ENCODE assay signal across 17 cellular contexts in the genomic region with DNA sequence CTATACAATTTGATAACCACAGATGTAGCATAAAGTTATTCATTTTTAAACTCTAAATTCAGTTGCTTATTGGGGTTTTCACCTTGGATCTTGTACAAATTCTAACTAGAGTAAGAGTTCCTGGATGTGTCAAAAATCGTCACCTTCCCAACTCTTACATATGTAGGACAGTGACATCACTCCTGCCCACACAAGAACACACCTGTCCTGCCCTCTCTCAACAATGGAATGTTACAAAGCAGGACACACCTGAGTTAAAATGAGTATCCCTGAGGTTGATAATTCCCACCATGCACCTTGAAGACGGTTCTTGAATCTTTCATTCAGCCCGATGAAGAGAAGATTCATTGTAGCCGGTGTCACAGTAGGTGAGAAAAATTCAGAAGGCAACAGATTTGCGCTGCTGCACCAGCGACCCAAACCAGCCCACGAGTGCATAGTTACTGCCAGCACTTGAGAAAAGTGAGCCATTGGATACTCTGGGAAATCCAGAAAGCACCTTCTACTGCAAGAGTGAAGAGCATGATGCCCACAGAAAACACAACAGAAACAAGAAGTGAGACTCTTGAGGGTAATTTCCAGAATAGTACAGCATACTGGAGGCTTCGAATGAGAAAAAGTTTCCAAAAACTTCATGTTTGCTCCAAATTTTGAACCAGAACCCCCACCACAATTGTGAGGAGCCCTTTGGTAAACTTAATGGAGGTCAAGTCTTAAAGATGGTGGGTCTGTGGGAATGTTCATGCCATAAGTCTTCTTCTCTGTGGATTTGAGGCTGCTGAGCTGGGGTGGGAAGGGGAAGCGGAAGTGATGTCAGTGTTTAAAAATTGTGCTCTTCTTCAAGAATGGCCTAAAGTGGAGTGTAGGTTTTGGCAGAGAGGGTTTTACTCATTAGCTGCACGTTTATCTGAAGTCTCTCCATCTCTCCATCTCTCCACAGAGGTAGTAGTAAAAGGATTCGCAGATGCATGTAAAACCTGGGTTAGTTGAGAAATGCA. TPM values are rescaled to one million over a fixed set of nuclear protein-coding genes. Genes with fewer than 3 reads are reported as not detected.
DNase-seq lines count a peak whose midpoint lies in the region; ATAC-seq and TF ChIP-seq lines count a peak whose summit lies in the region.
"Had no signal": no experiment of that assay in that cellular context is flagged by ENCODE, and none has a peak within 500 bp of the region (broad histone marks: within the 10 kb centered on the region; RNA-seq: fewer than 3 reads in every experiment).

No MANE protein-coding gene starts in this region.

- H3K4me1 Mint-ChIP-seq in stimulated activated memory B cell treated with anti-CD40 and anti-IgM and Interleukin-4, amounts not matched to agents 10 μg/mL and 1 μg/mL and 100 μg/mL, for 72 hours: peaks cover 10% of the 10 kb centered on the region
- H3K4me1 Mint-ChIP-seq in activated CD4-positive, alpha-beta T cell treated with anti-CD3 and anti-CD28 coated beads, Interleukin-2, amount 10 ng/mL, durations not matched to agents 24 days and 14 days: no peaks in the 10 kb centered on the region
- H3K4me1 Mint-ChIP-seq: activated CD4-positive, alpha-beta T cell treated with anti-CD3 and anti-CD28 coated beads, Interleukin-2, amount 10 ng/mL, durations not matched to agents 7 days and 5 days; CD8-positive, alpha-beta memory T cell had no signal

- no peak for TF ChIP-seq CTCF in dorsolateral prefrontal cortex (IDR thresholded peaks at IDR 0.05 in 54 of 56, conservative IDR thresholded peaks at IDR 0.05 in 2 of 56; ENCODE audit: low read depth in 1 of 56, partially characterized antibody in 56 of 56)

- no peak overlapping the region for H3K27ac ChIP-seq in dorsolateral prefrontal cortex
- H3K27ac ChIP-seq: epithelial cell of prostate, prostate gland had no signal

- no peak for DNase-seq in dorsolateral prefrontal cortex
- no peak for DNase-seq in AG08395 (ENCODE audit: low spot score)
- DNase-seq in activated CD4-positive, alpha-beta T cell treated with anti-CD3 and anti-CD28 coated beads, Interleukin-2, amount 10 ng/mL, durations not matched to agents 24 days and 14 days: no peak
- DNase-seq: activated CD4-positive, alpha-beta T cell treated with anti-CD3 and anti-CD28 coated beads, Interleukin-2, amount 10 ng/mL, durations not matched to agents 7 days and 5 days; activated effector memory CD4-positive, alpha-beta T cell treated with anti-CD3 and anti-CD28 coated beads, Interleukin-2, amount 50 U/mL, for 16 hours; CD8-positive, alpha-beta memory T cell; KBM-7; mesenchymal stem cell; NCI-H1930; stimulated activated CD4-positive, alpha-beta T cell treated with anti-CD3 and anti-CD28 coated beads, Interleukin-2, amount 100 ng/mL, for 48 hours had no signal

- H3K4me3 ChIP-seq in dorsolateral prefrontal cortex: no peak overlapping the region
- H3K4me3 ChIP-seq: prostate gland had no signal

- peaks cover 3% of the 10 kb centered on the region for H3K9me3 Mint-ChIP-seq in stimulated activated memory B cell treated with anti-CD40 and anti-IgM and Interleukin-4, amounts not matched to agents 10 μg/mL and 1 μg/mL and 100 μg/mL, for 72 hours
- peaks cover 3% of the 10 kb centered on the region for H3K9me3 Mint-ChIP-seq in activated CD4-positive, alpha-beta T cell treated with anti-CD3 and anti-CD28 coated beads, Interleukin-2, amount 10 ng/mL, durations not matched to agents 24 days and 14 days

- ATAC-seq in GM18909 (IDR thresholded peaks at IDR 0.05; ENCODE audit: poor library complexity, unreplicated experiment) (peak; percentile 91), GM21717 (IDR thresholded peaks at IDR 0.05; ENCODE audit: unreplicated experiment) (peak; percentile 98), HG03159 (IDR thresholded peaks at IDR 0.05; ENCODE audit: unreplicated experiment) (peak; percentile 91)
- ATAC-seq in stimulated activated memory B cell treated with anti-CD40 and anti-IgM and Interleukin-4, amounts not matched to agents 10 μg/mL and 1 μg/mL and 100 μg/mL, for 72 hours: peak; percentile 74
- ATAC-seq: HCT116 had no signal

- no peaks in the 10 kb centered on the region for H3K27me3 ChIP-seq in dorsolateral prefrontal cortex

- peak overlapping the region; percentile 20 for H3K27ac Mint-ChIP-seq in stimulated activated memory B cell treated with anti-CD40 and anti-IgM and Interleukin-4, amounts not matched to agents 10 μg/mL and 1 μg/mL and 100 μg/mL, for 72 hours
- H3K27ac Mint-ChIP-seq in activated CD4-positive, alpha-beta T cell treated with anti-CD3 and anti-CD28 coated beads, Interleukin-2, amount 10 ng/mL, durations not matched to agents 24 days and 14 days: no peak overlapping the region
- H3K27ac Mint-ChIP-seq: activated CD4-positive, alpha-beta T cell treated with anti-CD3 and anti-CD28 coated beads, Interleukin-2, amount 10 ng/mL, durations not matched to agents 7 days and 5 days; CD8-positive, alpha-beta memory T cell had no signal

- H3K4me3 Mint-ChIP-seq in stimulated activated memory B cell treated with anti-CD40 and anti-IgM and Interleukin-4, amounts not matched to agents 10 μg/mL and 1 μg/mL and 100 μg/mL, for 72 hours: no peak overlapping the region
- H3K4me3 Mint-ChIP-seq in activated CD4-positive, alpha-beta T cell treated with anti-CD3 and anti-CD28 coated beads, Interleukin-2, amount 10 ng/mL, durations not matched to agents 24 days and 14 days: no peak overlapping the region
- H3K4me3 Mint-ChIP-seq: activated CD4-positive, alpha-beta T cell treated with anti-CD3 and anti-CD28 coated beads, Interleukin-2, amount 10 ng/mL, durations not matched to agents 7 days and 5 days; CD8-positive, alpha-beta memory T cell had no signal

- no peaks in the 10 kb centered on the region for H3K27me3 Mint-ChIP-seq in stimulated activated memory B cell treated with anti-CD40 and anti-IgM and Interleukin-4, amounts not matched to agents 10 μg/mL and 1 μg/mL and 100 μg/mL, for 72 hours
- H3K27me3 Mint-ChIP-seq in activated CD4-positive, alpha-beta T cell treated with anti-CD3 and anti-CD28 coated beads, Interleukin-2, amount 10 ng/mL, durations not matched to agents 24 days and 14 days: no peaks in the 10 kb centered on the region
- H3K27me3 Mint-ChIP-seq: CD8-positive, alpha-beta memory T cell had no signal

- intact Hi-C loops in dorsolateral prefrontal cortex (cut with DNase I): no loop called here
- intact Hi-C loops in activated CD4-positive, alpha-beta T cell treated with anti-CD3 and anti-CD28 coated beads, Interleukin-2, amount 10 ng/mL, durations not matched to agents 24 days and 14 days (cut with micrococcal nuclease): no loop called here

- H3K36me3 Mint-ChIP-seq in stimulated activated memory B cell treated with anti-CD40 and anti-IgM and Interleukin-4, amounts not matched to agents 10 μg/mL and 1 μg/mL and 100 μg/mL, for 72 hours: no peaks in the 10 kb centered on the region
- H3K36me3 Mint-ChIP-seq in activated CD4-positive, alpha-beta T cell treated with anti-CD3 and anti-CD28 coated beads, Interleukin-2, amount 10 ng/mL, durations not matched to agents 24 days and 14 days (ENCODE audit: low read depth): no peaks in the 10 kb centered on the region
- H3K36me3 Mint-ChIP-seq: CD8-positive, alpha-beta memory T cell had no signal

RNA-seq across cellular contexts. Expression of a gene that starts 34.7 kb away (rescaled TPM):
- 100 to 1,000 TPM in 7 of 120 experiments, 10 to 100 TPM in 113; 25.3 to 107 (median 76.3) TPM for total RNA-seq in dorsolateral prefrontal cortex
- total RNA-seq in activated CD4-positive, alpha-beta T cell treated with anti-CD3 and anti-CD28 coated beads, Interleukin-2, amount 10 ng/mL, durations not matched to agents 24 days and 14 days: 0.05 and 0.38 TPM in 2 replicates

Comparison
In these comparisons a context has a peak if more than half of its experiments do, and no peak if none do; other contexts are left out.
1. RNA of a gene that starts 34.7 kb away (total RNA-seq): 25.3 to 107 TPM in dorsolateral prefrontal cortex; 0.05 to 0.38 TPM in activated CD4-positive, alpha-beta T cell treated with anti-CD3 and anti-CD28 coated beads, Interleukin-2, amount 10 ng/mL, durations not matched to agents 24 days and 14 days; every median in the first group is over 10 times any median in the second.
2. Peak in every context shown above with its lines, with median percentiles within 50 percentile points of each other: ATAC-seq.